Comparison of ENCODE assay signal across 26 cellular contexts in genomic region chr18:4573735-4574134, GRCh38.
"Had no signal": no experiment of that assay in that cellular context is flagged by ENCODE, and none has a peak within 500 bp of the region (broad histone marks: within the 10 kb centered on the region; RNA-seq: fewer than 3 reads in every experiment).

No MANE protein-coding gene starts in this region.

- H3K9me3 ChIP-seq: ovary, thyroid gland, vagina had no signal

- H3K27ac ChIP-seq: neural progenitor cell, ovary, parathyroid adenoma, psoas muscle, stomach, thoracic aorta, thyroid gland, tibial nerve, upper lobe of left lung, vagina had no signal

- H3K4me2 ChIP-seq: neural progenitor cell had no signal

- H3K4me3 ChIP-seq: neural progenitor cell, ovary, psoas muscle, stomach, thoracic aorta, thyroid gland, tibial nerve, upper lobe of left lung, vagina had no signal

- H2AFZ ChIP-seq: neural progenitor cell, parathyroid adenoma had no signal

- H3K4me1 ChIP-seq: neural progenitor cell, parathyroid adenoma, psoas muscle, stomach, thyroid gland, tibial nerve, upper lobe of left lung, vagina had no signal

- H3K9ac ChIP-seq: neural progenitor cell, parathyroid adenoma had no signal

- H3K27me3 ChIP-seq: neural progenitor cell, ovary, stomach, thyroid gland, tibial nerve, upper lobe of left lung, vagina had no signal

- ATAC-seq: naive thymus-derived CD4-positive, alpha-beta T cell; natural killer cell; psoas muscle; right cardiac atrium; sciatic nerve; stimulated activated effector memory CD8-positive, alpha-beta T cell treated with anti-CD3 and anti-CD28 coated beads, Interleukin-12 subunit alpha, Interleukin-12 subunit beta, amount 100 ng/mL, for 72 hours; stimulated activated naive B cell treated with anti-CD40 and anti-IgM and Interleukin-4, amounts not matched to agents 10 μg/mL and 1 μg/mL and 100 μg/mL, for 72 hours had no signal

- H3K36me3 ChIP-seq: neural progenitor cell, ovary, stomach, thoracic aorta, thyroid gland, tibial nerve, upper lobe of left lung, vagina had no signal

- DNase-seq: naive thymus-derived CD4-positive, alpha-beta T cell; natural killer cell; occipital lobe; ovary; posterior cingulate gyrus; psoas muscle; right cardiac atrium; small intestine; stimulated activated CD4-positive, alpha-beta T cell treated with anti-CD3 and anti-CD28 coated beads, Interleukin-15, amount 100 ng/mL, for 24 hours; stimulated activated CD4-positive, alpha-beta T cell treated with anti-CD3 and anti-CD28 coated beads, Interleukin-2, amount 100 ng/mL, for 24 hours; stimulated activated CD4-positive, alpha-beta T cell treated with anti-CD3 and anti-CD28 coated beads, Interleukin-2, amount 100 ng/mL, for 48 hours; stimulated activated CD4-positive, alpha-beta T cell treated with anti-CD3 and anti-CD28 coated beads, Interleukin-4, amount 100 ng/mL, for 24 hours; stimulated activated naive B cell treated with anti-CD40 and anti-IgM and Interleukin-4, amounts not matched to agents 10 μg/mL and 1 μg/mL and 100 μg/mL, for 72 hours; stimulated activated naive CD4-positive, alpha-beta T cell treated with Interleukin-2 at 50 U/mL for 16 hours; stomach; thyroid gland; trophoblast cell; upper lobe of left lung had no signal

- FAIRE-seq: small intestine, urothelium cell line had no signal

- H3K79me2 ChIP-seq: parathyroid adenoma had no signal
